In genomic region chr13:50915562-50915961, GRCh38 we compare ENCODE assay signal across 10 cellular contexts. TPM values are rescaled to one million over a fixed set of nuclear protein-coding genes. Genes with fewer than 3 reads are reported as not detected.
DNase-seq lines count a peak whose midpoint lies in the region; ATAC-seq and TF ChIP-seq lines count a peak whose summit lies in the region.
"Had no signal": no experiment of that assay in that cellular context is flagged by ENCODE, and none has a peak within 500 bp of the region (broad histone marks: within the 10 kb centered on the region; RNA-seq: fewer than 3 reads in every experiment).

No MANE protein-coding gene starts in this region.

- H3K36me3 Mint-ChIP-seq in activated CD4-positive, alpha-beta memory T cell treated with anti-CD3 and anti-CD28 coated beads for 36 hours: peaks cover 2% of the 10 kb centered on the region
- H3K36me3 Mint-ChIP-seq in nephron progenitor cell (ENCODE audit: low read depth): peaks cover 10% of the 10 kb centered on the region

- CTCF ChIA-PET in activated CD4-positive, alpha-beta memory T cell treated with anti-CD3 and anti-CD28 coated beads for 36 hours (lab: Charles Lee): interaction anchor here (0.6 to 1.7 kb wide), 6 partner anchors 16 to 918 kb away, joined by 3 to 8 read pairs (median 4); partner anchors contain the start of gene TRIM13

- H3K27ac Mint-ChIP-seq in activated CD4-positive, alpha-beta memory T cell treated with anti-CD3 and anti-CD28 coated beads for 36 hours: peak overlapping the region; percentile 6
- peak overlapping the region; percentile 60 for H3K27ac Mint-ChIP-seq in nephron progenitor cell

- H3K4me1 Mint-ChIP-seq in activated CD4-positive, alpha-beta memory T cell treated with anti-CD3 and anti-CD28 coated beads for 36 hours (ENCODE audit: low read depth): peaks cover 70% of the 10 kb centered on the region
- peaks cover 69% of the 10 kb centered on the region for H3K4me1 Mint-ChIP-seq in nephron progenitor cell

- ATAC-seq in GM18520 (IDR thresholded peaks at IDR 0.05; ENCODE audit: unreplicated experiment): no peak

- H2BK12ac ChIP-seq in neuronal stem cell (ENCODE audit: low read length): no peak overlapping the region

- H3K4ac ChIP-seq in neuronal stem cell (ENCODE audit: low read length): no peak overlapping the region

- in situ Hi-C loops in KBM-7 (cut with MboI; ENCODE audit: low pct_unique_long_range_greater_than_20kb, low sequenced_read_pairs): loop anchor here (25.0 kb wide), 1 partner anchor 928 kb away; the partner anchor contains the start of gene TRIM13

- intact Hi-C loops in activated CD4-positive, alpha-beta memory T cell treated with anti-CD3 and anti-CD28 coated beads for 36 hours (cut with micrococcal nuclease): loop anchor here (10.0 kb wide), 3 partner anchors 321 to 691 kb away; no protein-coding TSS in a partner anchor

- POLR2A ChIA-PET in activated CD4-positive, alpha-beta memory T cell treated with anti-CD3 and anti-CD28 coated beads for 36 hours (lab: Charles Lee): interaction anchor here (1.3 kb wide), 1 partner anchor 23 kb away, joined by 4 read pairs; no protein-coding TSS in a partner anchor

- H3K9me3 ChIP-seq in neuronal stem cell (replicated peaks in 1 of 2; ENCODE audit: control insufficient read depth in 2 of 2, insufficient read depth in 1 of 2, low read depth in 1 of 2, low read length in 2 of 2): no peaks in the 10 kb centered on the region

- H3K4me3 ChIP-seq in neuronal stem cell (ENCODE audit: low read length in 2 of 2): no peak overlapping the region

- H4K8ac ChIP-seq in neuronal stem cell (ENCODE audit: low read depth, low read length): no peak overlapping the region

- no peaks in the 10 kb centered on the region for H3K27me3 Mint-ChIP-seq in activated CD4-positive, alpha-beta memory T cell treated with anti-CD3 and anti-CD28 coated beads for 36 hours
- no peaks in the 10 kb centered on the region for H3K27me3 Mint-ChIP-seq in nephron progenitor cell (ENCODE audit: low read depth, poor library complexity)

- H3K27ac ChIP-seq in neuronal stem cell (replicated peaks; ENCODE audit: low read length): no peak overlapping the region
- H3K27ac ChIP-seq: 22Rv1 had no signal

- H2AK5ac ChIP-seq in neuronal stem cell (ENCODE audit: low read depth, low read length): no peak overlapping the region

- TF ChIP-seq CTCF in nephron progenitor cell (IDR thresholded peaks at IDR 0.05): no peak

- no peak overlapping the region for H3K4me2 ChIP-seq in neuronal stem cell (ENCODE audit: insufficient read depth, low read length, poor library complexity, severe bottlenecking)

- peaks cover 6 to 11% of the 10 kb centered on the region in 2 donors for H3K4me1 ChIP-seq in neuronal stem cell (ENCODE audit: control insufficient read depth in 2 of 2, insufficient read depth in 1 of 2, low read depth in 1 of 2, low read length in 2 of 2)

- no peak overlapping the region for H2BK5ac ChIP-seq in neuronal stem cell (ENCODE audit: low read length)

- peaks cover 6% of the 10 kb centered on the region for H3K79me1 ChIP-seq in neuronal stem cell (ENCODE audit: low read depth, low read length)

- H3K23ac ChIP-seq in neuronal stem cell (ENCODE audit: low read depth, low read length, poor library complexity): no peak overlapping the region

- DNase-seq in DMS153 (lab: John Stamatoyannopoulos, UW) (peak; percentile 55), DMS153 treated with DMSO at 0.1 percent for 48 hours (lab: John Stamatoyannopoulos, UW; ENCODE audit: unreplicated experiment) (no peak), KBM-7 (peak; percentile 71), nephron progenitor cell (no peak), neuronal stem cell (ENCODE audit: low spot score) (no peak)
- DNase-seq in activated CD4-positive, alpha-beta memory T cell treated with anti-CD3 and anti-CD28 coated beads for 36 hours: peak; percentile 58
- no peak for DNase-seq in stimulated activated CD8-positive, alpha-beta memory T cell treated with anti-CD3 and anti-CD28 coated beads, Interleukin-4, amount 100 ng/mL, for 48 hours
- DNase-seq: NCI-H1092 treated with DMSO at 0.1 percent for 48 hours had no signal

- WGBS in neuronal stem cell (ENCODE audit: extremely low coverage in 2 of 2, insufficient read length in 2 of 2, insufficient replicate concordance in 1 of 2), 2 donors: no CpG with 5 or more reads among the region's 5 CpGs

- H3K9me3 Mint-ChIP-seq in activated CD4-positive, alpha-beta memory T cell treated with anti-CD3 and anti-CD28 coated beads for 36 hours: no peaks in the 10 kb centered on the region
- H3K9me3 Mint-ChIP-seq in nephron progenitor cell: peaks cover 16% of the 10 kb centered on the region

- H3K4me3 Mint-ChIP-seq in activated CD4-positive, alpha-beta memory T cell treated with anti-CD3 and anti-CD28 coated beads for 36 hours: no peak overlapping the region
- no peak overlapping the region for H3K4me3 Mint-ChIP-seq in nephron progenitor cell

- no peaks in the 10 kb centered on the region for H3K27me3 ChIP-seq in neuronal stem cell (ENCODE audit: control insufficient read depth in 3 of 3, insufficient read depth in 3 of 3, low read depth in 1 of 3, low read length in 3 of 3)

- no peaks in the 10 kb centered on the region for H3K36me3 ChIP-seq in neuronal stem cell (replicated peaks in 1 of 2; ENCODE audit: control insufficient read depth in 2 of 2, insufficient read depth in 2 of 2, low read length in 2 of 2)

- H2BK120ac ChIP-seq in neuronal stem cell (ENCODE audit: low read depth, low read length): no peak overlapping the region

- H2AFZ ChIP-seq in neuronal stem cell (ENCODE audit: low read length): no peak overlapping the region

- no peak overlapping the region for H3K9ac ChIP-seq in neuronal stem cell (ENCODE audit: low read depth, low read length, poor library complexity)

- H4K91ac ChIP-seq in neuronal stem cell (ENCODE audit: low read depth, low read length, poor library complexity): no peak overlapping the region

- no peak overlapping the region for H3K18ac ChIP-seq in neuronal stem cell (ENCODE audit: low read length)

- no peak overlapping the region for H3K14ac ChIP-seq in neuronal stem cell (ENCODE audit: low read length)

- H2BK15ac ChIP-seq in neuronal stem cell (ENCODE audit: low read length): no peak overlapping the region

RNA-seq across cellular contexts. Expression of gene RNASEH2B, which starts 6.0 kb away (rescaled TPM):
- 10 to 100 TPM; 40.8 to 48.4 TPM for total RNA-seq in activated CD4-positive, alpha-beta memory T cell treated with anti-CD3 and anti-CD28 coated beads for 36 hours
- polyA plus RNA-seq in neuronal stem cell (2013, experiment 1 of 2): 27.8 TPM
- 26.3 TPM for polyA plus RNA-seq in neuronal stem cell (2013, experiment 2 of 2)

Comparison
In these comparisons a context has a peak if more than half of its experiments do, and no peak if none do; other contexts are left out.
1. DNase-seq: peak in DMS153 (single experiment), KBM-7 (single experiment) and activated CD4-positive, alpha-beta memory T cell treated with anti-CD3 and anti-CD28 coated beads for 36 hours (single experiment); none in DMS153 treated with DMSO at 0.1 percent for 48 hours (single experiment), nephron progenitor cell (single experiment), neuronal stem cell (single experiment) and stimulated activated CD8-positive, alpha-beta memory T cell treated with anti-CD3 and anti-CD28 coated beads, Interleukin-4, amount 100 ng/mL, for 48 hours (single experiment).